In the genomic region with DNA sequence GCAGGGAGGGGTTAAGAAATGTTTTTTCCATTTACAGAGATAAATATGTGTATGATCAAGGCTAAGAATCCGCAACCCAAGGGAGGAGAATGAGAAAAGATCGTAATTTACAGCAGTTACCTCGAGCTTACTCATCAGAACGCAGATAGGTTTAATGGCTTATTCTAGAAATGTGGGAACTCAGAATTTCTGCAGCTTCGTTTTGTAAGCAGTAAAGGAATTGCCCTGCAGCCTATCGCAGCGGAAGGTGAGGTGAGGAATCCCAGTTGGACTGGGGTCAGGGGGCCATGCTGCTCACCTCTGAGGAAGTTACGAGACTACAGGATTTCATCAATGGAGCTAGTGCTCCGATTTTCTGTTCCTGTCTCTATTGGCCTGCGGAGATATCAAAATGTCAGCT, we compare ENCODE assay signal across 34 cellular contexts.
"Had no signal": no experiment of that assay in that cellular context is flagged by ENCODE, and none has a peak within 500 bp of the region (broad histone marks: within the 10 kb centered on the region; RNA-seq: fewer than 3 reads in every experiment).

No MANE protein-coding gene starts in this region.

- H3K9ac ChIP-seq: KMS-11 had no signal

- H3K27ac ChIP-seq: KMS-11 had no signal

- DNase-seq: Karpas-422, Kasumi-1, MG63, MM.1S, MV-4-11, NCI-H1048, NCI-H1092, NCI-H1092 treated with DMSO at 0.1 percent for 48 hours, NCI-H1105, NCI-H1105 treated with DMSO at 0.1 percent for 48 hours, NCI-H1417, NCI-H1417 treated with DMSO at 0.1 percent for 48 hours, NCI-H1436, NCI-H1436 treated with DMSO at 0.1 percent for 48 hours, NCI-H146, NCI-H1694, NCI-H1694 treated with DMSO at 0.1 percent for 48 hours, NCI-H187, NCI-H187 treated with DMSO at 0.1 percent for 48 hours, NCI-H1930, NCI-H2029, NCI-H2029 treated with DMSO at 0.1 percent for 48 hours, NCI-H2081, NCI-H2081 treated with DMSO at 0.1 percent for 48 hours, NCI-H2107, NCI-H2171, NCI-H2171 treated with DMSO at 0.1 percent for 48 hours, NCI-H2227 treated with DMSO at 0.1 percent for 48 hours, NCI-H226, NCI-H345, NCI-H446, NCI-H446 treated with DMSO at 0.1 percent for 48 hours, NCI-H510A had no signal

- H3K4me3 ChIP-seq: MG63 had no signal

- H3K4me2 ChIP-seq: KMS-11 had no signal

- H3K9me3 ChIP-seq: MG63 had no signal

- H3K36me3 ChIP-seq: MG63 had no signal

- H3K27me3 ChIP-seq: MG63 had no signal
